Comparison of ENCODE assay signal across 1 cellular context in the genomic region with DNA sequence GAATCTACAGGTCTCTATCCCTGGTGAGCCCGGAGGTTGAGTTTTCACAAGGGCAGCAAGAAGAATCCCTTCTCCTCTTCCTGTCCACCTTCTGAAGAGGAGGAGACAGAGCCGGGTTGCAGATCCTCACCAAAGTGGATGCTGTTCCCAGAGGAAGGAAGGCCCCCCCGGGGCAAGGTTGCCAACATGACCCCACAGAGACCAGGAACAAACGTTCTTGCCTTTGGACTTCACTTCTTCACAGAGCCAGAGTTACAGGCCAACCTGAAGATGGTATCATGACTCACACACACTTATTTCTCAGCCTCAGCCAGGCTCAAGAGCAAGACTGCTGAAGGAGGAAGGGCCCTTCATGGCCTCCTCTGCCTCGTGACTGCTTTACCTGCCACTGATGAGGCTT.
TF ChIP-seq lines count a peak whose summit lies in the region.

No MANE protein-coding gene starts in this region.

TF ChIP-seq in GM23338, 12 proteins besides CTCF, POLR2A, EP300 and RAD21:
- TF ChIP-seq EZH2 (IDR thresholded peaks at IDR 0.05; ENCODE audit: low read depth, unreplicated experiment) (no peak), ZNF114 (CRISPR knock-in tag; IDR thresholded peaks at IDR 0.05) (no peak), JUNB (IDR thresholded peaks at IDR 0.05; ENCODE audit: unreplicated experiment) (no peak), CREB1 (CRISPR knock-in tag; IDR thresholded peaks at IDR 0.05; ENCODE audit: low read depth) (no peak), EZH2phosphoT487 (IDR thresholded peaks at IDR 0.05; ENCODE audit: unreplicated experiment) (no peak), NANOG (IDR thresholded peaks at IDR 0.05; ENCODE audit: borderline replicate concordance) (no peak)
- TF ChIP-seq, protein P1, sequence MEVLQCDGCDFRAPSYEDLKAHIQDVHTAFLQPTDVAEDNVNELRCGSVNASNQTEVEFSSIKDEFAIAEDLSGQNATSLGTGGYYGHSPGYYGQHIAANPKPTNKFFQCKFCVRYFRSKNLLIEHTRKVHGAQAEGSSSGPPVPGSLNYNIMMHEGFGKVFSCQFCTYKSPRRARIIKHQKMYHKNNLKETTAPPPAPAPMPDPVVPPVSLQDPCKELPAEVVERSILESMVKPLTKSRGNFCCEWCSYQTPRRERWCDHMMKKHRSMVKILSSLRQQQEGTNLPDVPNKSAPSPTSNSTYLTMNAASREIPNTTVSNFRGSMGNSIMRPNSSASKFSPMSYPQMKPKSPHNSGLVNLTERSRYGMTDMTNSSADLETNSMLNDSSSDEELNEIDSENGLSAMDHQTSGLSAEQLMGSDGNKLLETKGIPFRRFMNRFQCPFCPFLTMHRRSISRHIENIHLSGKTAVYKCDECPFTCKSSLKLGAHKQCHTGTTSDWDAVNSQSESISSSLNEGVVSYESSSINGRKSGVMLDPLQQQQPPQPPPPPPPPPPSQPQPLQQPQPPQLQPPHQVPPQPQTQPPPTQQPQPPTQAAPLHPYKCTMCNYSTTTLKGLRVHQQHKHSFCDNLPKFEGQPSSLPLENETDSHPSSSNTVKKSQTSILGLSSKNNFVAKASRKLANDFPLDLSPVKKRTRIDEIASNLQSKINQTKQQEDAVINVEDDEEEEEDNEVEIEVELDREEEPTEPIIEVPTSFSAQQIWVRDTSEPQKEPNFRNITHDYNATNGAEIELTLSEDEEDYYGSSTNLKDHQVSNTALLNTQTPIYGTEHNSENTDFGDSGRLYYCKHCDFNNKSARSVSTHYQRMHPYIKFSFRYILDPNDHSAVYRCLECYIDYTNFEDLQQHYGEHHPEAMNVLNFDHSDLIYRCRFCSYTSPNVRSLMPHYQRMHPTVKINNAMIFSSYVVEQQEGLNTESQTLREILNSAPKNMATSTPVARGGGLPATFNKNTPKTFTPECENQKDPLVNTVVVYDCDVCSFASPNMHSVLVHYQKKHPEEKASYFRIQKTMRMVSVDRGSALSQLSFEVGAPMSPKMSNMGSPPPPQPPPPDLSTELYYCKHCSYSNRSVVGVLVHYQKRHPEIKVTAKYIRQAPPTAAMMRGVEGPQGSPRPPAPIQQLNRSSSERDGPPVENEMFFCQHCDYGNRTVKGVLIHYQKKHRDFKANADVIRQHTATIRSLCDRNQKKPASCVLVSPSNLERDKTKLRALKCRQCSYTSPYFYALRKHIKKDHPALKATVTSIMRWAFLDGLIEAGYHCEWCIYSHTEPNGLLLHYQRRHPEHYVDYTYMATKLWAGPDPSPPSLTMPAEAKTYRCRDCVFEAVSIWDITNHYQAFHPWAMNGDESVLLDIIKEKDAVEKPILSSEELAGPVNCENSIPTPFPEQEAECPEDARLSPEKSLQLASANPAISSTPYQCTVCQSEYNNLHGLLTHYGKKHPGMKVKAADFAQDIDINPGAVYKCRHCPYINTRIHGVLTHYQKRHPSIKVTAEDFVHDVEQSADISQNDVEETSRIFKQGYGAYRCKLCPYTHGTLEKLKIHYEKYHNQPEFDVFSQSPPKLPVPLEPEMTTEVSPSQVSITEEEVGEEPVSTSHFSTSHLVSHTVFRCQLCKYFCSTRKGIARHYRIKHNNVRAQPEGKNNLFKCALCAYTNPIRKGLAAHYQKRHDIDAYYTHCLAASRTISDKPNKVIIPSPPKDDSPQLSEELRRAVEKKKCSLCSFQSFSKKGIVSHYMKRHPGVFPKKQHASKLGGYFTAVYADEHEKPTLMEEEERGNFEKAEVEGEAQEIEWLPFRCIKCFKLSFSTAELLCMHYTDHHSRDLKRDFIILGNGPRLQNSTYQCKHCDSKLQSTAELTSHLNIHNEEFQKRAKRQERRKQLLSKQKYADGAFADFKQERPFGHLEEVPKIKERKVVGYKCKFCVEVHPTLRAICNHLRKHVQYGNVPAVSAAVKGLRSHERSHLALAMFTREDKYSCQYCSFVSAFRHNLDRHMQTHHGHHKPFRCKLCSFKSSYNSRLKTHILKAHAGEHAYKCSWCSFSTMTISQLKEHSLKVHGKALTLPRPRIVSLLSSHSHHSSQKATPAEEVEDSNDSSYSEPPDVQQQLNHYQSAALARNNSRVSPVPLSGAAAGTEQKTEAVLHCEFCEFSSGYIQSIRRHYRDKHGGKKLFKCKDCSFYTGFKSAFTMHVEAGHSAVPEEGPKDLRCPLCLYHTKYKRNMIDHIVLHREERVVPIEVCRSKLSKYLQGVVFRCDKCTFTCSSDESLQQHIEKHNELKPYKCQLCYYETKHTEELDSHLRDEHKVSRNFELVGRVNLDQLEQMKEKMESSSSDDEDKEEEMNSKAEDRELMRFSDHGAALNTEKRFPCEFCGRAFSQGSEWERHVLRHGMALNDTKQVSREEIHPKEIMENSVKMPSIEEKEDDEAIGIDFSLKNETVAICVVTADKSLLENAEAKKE (CRISPR knock-in tag; IDR thresholded peaks at IDR 0.05), result no peak
